Comparison of ENCODE assay signal across 1 cellular context in the genomic region with DNA sequence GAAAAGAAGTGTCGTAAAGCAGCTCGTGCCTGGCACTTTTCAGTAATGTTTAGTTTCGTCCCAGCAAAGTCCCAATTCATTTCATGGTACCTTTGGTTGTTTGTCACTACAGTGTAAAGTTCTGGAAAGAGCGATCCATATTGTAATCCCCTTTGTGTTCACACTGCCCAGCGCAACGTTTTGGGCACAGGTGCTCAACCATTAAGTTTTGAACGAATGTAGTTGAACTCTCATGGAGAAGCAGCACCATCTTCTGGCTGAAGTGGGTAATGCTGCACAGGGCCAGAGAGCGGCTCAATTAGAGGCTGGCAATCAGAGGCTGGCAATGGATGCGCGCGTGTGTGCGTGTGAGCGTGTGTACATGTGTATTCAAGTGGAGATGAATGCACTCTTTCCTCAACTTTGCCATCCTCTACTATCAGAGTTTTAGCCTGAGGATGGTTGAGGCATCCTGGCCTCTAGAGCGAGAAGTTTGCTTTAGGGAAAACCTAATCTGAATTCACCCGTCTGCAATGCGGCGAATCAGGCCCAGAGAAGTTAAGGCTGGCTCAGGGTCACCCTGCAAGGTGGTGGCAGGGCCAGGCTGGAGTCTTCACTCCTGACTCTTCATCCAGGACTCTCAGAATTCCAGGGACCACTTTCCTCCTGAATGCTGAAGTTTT.
A peak's percentile ranks its signal among the peaks of the same experiment; 100 is the strongest.
TF ChIP-seq lines count a peak whose summit lies in the region.

No MANE protein-coding gene starts in this region.

TF ChIP-seq in HepG2, 621 proteins besides CTCF, POLR2A, EP300 and RAD21 (continued from another document and continues in another):
- TF ChIP-seq ZNF318 (CRISPR knock-in tag; IDR thresholded peaks at IDR 0.05) = peak; percentile 72; the same call in 1 of the 2 replicates
- TF ChIP-seq KLF15 (CRISPR knock-in tag; IDR thresholded peaks at IDR 0.05; ENCODE audit: borderline replicate concordance) = no peak
- no peak for TF ChIP-seq KDM5B (CRISPR knock-in tag; IDR thresholded peaks at IDR 0.05; ENCODE audit: borderline replicate concordance)
- peak; percentile 86; the same call in 1 of the 2 replicates for TF ChIP-seq MIER2 (CRISPR knock-in tag; IDR thresholded peaks at IDR 0.05)
- peak; percentile 63 for TF ChIP-seq XRCC5 (optimal IDR thresholded peaks at IDR 0.05; ENCODE audit: low read length)
- 0 out of 2 replicates have a peak, but pooled peaks have one; percentile 47 for TF ChIP-seq BHLHE40 (IDR thresholded peaks at IDR 0.05; ENCODE audit: low read length)
- TF ChIP-seq ZNF710 (CRISPR knock-in tag; IDR thresholded peaks at IDR 0.05; ENCODE audit: borderline replicate concordance) = peak; percentile 38; the same call in 1 of the 2 replicates
- no peak for TF ChIP-seq HMG20A (CRISPR knock-in tag; IDR thresholded peaks at IDR 0.05; ENCODE audit: borderline replicate concordance)
- TF ChIP-seq ZBTB33 (CRISPR knock-in tag; IDR thresholded peaks at IDR 0.05) = peak; percentile 41; the same call in 1 of the 2 replicates
- TF ChIP-seq, protein P1, sequence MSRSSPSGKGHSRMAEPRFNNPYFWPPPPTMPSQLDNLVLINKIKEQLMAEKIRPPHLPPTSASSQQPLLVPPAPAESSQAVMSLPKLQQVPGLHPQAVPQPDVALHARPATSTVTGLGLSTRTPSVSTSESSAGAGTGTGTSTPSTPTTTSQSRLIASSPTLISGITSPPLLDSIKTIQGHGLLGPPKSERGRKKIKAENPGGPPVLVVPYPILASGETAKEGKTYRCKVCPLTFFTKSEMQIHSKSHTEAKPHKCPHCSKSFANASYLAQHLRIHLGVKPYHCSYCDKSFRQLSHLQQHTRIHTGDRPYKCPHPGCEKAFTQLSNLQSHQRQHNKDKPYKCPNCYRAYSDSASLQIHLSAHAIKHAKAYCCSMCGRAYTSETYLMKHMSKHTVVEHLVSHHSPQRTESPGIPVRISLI (CRISPR knock-in tag; IDR thresholded peaks at IDR 0.05; ENCODE audit: borderline replicate concordance) = peak; percentile 35; the same call in 1 of the 2 replicates
- no peak for TF ChIP-seq CC2D1A (CRISPR knock-in tag; IDR thresholded peaks at IDR 0.05)
- TF ChIP-seq ZNF563 (CRISPR knock-in tag; IDR thresholded peaks at IDR 0.05) = no peak; the same call in 1 of the 2 replicates
- TF ChIP-seq FOXA3 (CRISPR knock-in tag; IDR thresholded peaks at IDR 0.05) = peak; percentile 42; the same call in 1 of the 2 replicates
- peak; percentile 38; the same call in 1 of the 3 replicates for TF ChIP-seq MXI1 (IDR thresholded peaks at IDR 0.05; ENCODE audit: borderline replicate concordance, low read depth, low read length)
- peak; percentile 47 for TF ChIP-seq KDM2A (CRISPR knock-in tag; IDR thresholded peaks at IDR 0.05; ENCODE audit: borderline replicate concordance, low read depth)
- TF ChIP-seq, protein P2, sequence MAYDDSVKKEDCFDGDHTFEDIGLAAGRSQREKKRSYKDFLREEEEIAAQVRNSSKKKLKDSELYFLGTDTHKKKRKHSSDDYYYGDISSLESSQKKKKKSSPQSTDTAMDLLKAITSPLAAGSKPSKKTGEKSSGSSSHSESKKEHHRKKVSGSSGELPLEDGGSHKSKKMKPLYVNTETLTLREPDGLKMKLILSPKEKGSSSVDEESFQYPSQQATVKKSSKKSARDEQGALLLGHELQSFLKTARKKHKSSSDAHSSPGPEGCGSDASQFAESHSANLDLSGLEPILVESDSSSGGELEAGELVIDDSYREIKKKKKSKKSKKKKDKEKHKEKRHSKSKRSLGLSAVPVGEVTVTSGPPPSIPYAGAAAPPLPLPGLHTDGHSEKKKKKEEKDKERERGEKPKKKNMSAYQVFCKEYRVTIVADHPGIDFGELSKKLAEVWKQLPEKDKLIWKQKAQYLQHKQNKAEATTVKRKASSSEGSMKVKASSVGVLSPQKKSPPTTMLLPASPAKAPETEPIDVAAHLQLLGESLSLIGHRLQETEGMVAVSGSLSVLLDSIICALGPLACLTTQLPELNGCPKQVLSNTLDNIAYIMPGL (CRISPR knock-in tag; IDR thresholded peaks at IDR 0.05; ENCODE audit: borderline replicate concordance in 1 of 2, low read depth in 1 of 2) = peak; percentile 45 to 56; a peak in 2 of 4 replicates
- no peak for TF ChIP-seq ZBTB40 (IDR thresholded peaks at IDR 0.05)
- TF ChIP-seq ZBTB40 (CRISPR knock-in tag; IDR thresholded peaks at IDR 0.05) = no peak
- no peak; the same call in 1 of the 2 replicates for TF ChIP-seq SIN3B (IDR thresholded peaks at IDR 0.05; ENCODE audit: low read length)
- no peak for TF ChIP-seq DPF2 (CRISPR knock-in tag; IDR thresholded peaks at IDR 0.05; ENCODE audit: borderline replicate concordance, low read depth)
- TF ChIP-seq ZNF136 (CRISPR knock-in tag; IDR thresholded peaks at IDR 0.05; ENCODE audit: low read depth) = no peak
- TF ChIP-seq TSC22D2 (CRISPR knock-in tag; IDR thresholded peaks at IDR 0.05; ENCODE audit: borderline replicate concordance) = 0 out of 2 replicates have a peak, but pooled peaks have one; percentile 32
